Comparison of ENCODE assay signal across 15 cellular contexts in genomic region chr1:24899581-24900485, GRCh38. TPM values are rescaled to one million over a fixed set of nuclear protein-coding genes. Genes with fewer than 3 reads are reported as not detected.
A peak's percentile ranks its signal among the peaks of the same experiment; 100 is the strongest.
DNase-seq lines count a peak whose midpoint lies in the region; ATAC-seq, FAIRE-seq and TF ChIP-seq lines count a peak whose summit lies in the region.
"Had no signal": no experiment of that assay in that cellular context is flagged by ENCODE, and none has a peak within 500 bp of the region (broad histone marks: within the 10 kb centered on the region; RNA-seq: fewer than 3 reads in every experiment).

No MANE protein-coding gene starts in this region.

- H3K27ac Mint-ChIP-seq in stimulated activated naive B cell treated with anti-CD40 and anti-IgM and Interleukin-4, amounts not matched to agents 10 μg/mL and 1 μg/mL and 100 μg/mL, for 72 hours: peak overlapping the region; percentile 89
- H3K27ac Mint-ChIP-seq: neural progenitor cell had no signal

- FAIRE-seq in bronchial epithelial cell (lab: Jason Lieb, UNC): peak; percentile 40

- peaks cover 40 to 68% of the 10 kb centered on the region in 2 donors for H3K36me3 Mint-ChIP-seq in stimulated activated naive B cell treated with anti-CD40 and anti-IgM and Interleukin-4, amounts not matched to agents 10 μg/mL and 1 μg/mL and 100 μg/mL, for 72 hours
- H3K36me3 Mint-ChIP-seq: neural progenitor cell had no signal

- peak; percentile 37 for DNase-seq in activated T-cell treated with anti-CD3 and anti-CD28 coated beads, Interleukin-2, amount 50 U/mL, for 1 hour
- DNase-seq in activated T-cell treated with anti-CD3 and anti-CD28 coated beads for 4 hours (no peak), bronchial epithelial cell (ENCODE audit: low read depth) (no peak), dedifferentiated amniotic fluid mesenchymal stem cell (ENCODE audit: extremely low spot score) (no peak)
- DNase-seq in stimulated activated naive B cell treated with anti-CD40 and anti-IgM and Interleukin-4, amounts not matched to agents 10 μg/mL and 1 μg/mL and 100 μg/mL, for 72 hours: no peak
- DNase-seq: activated CD4-positive, CD25-positive, alpha-beta regulatory T cell; NCI-H1048; NCI-H526 had no signal

- H3K27me3 ChIP-seq in bronchial epithelial cell (ENCODE audit: control insufficient read depth, insufficient read depth, low read length): no peaks in the 10 kb centered on the region
- H3K27me3 ChIP-seq: ascending aorta, neural progenitor cell had no signal

- H3K4me1 Mint-ChIP-seq in stimulated activated naive B cell treated with anti-CD40 and anti-IgM and Interleukin-4, amounts not matched to agents 10 μg/mL and 1 μg/mL and 100 μg/mL, for 72 hours: peaks cover 52 to 71% of the 10 kb centered on the region in 2 donors

- no peak overlapping the region for H3K4me3 ChIP-seq in bronchial epithelial cell (ENCODE audit: low read depth, low read length)
- H3K4me3 ChIP-seq: ascending aorta, neural progenitor cell, skin epidermis had no signal

- H3K27ac ChIP-seq in VCaP: 0 out of 2 replicates have a peak overlapping the region, but pooled peaks have one; percentile 15
- H3K27ac ChIP-seq: ascending aorta, neural progenitor cell, skin epidermis had no signal

- peak; percentile 5 to 15 for ATAC-seq in stimulated activated naive B cell treated with anti-CD40 and anti-IgM and Interleukin-4, amounts not matched to agents 10 μg/mL and 1 μg/mL and 100 μg/mL, for 72 hours (replicated peaks)
- ATAC-seq in HG03520 (IDR thresholded peaks at IDR 0.05; ENCODE audit: unreplicated experiment): no peak
- no peak for ATAC-seq in HG03378 (IDR thresholded peaks at IDR 0.05; ENCODE audit: unreplicated experiment)
- ATAC-seq: Right ventricle myocardium inferior had no signal

- H3K4me3 Mint-ChIP-seq in stimulated activated naive B cell treated with anti-CD40 and anti-IgM and Interleukin-4, amounts not matched to agents 10 μg/mL and 1 μg/mL and 100 μg/mL, for 72 hours: peak overlapping the region in 1 of 2 donors; percentile 52
- H3K4me3 Mint-ChIP-seq: neural progenitor cell had no signal

- H3K9me3 Mint-ChIP-seq in stimulated activated naive B cell treated with anti-CD40 and anti-IgM and Interleukin-4, amounts not matched to agents 10 μg/mL and 1 μg/mL and 100 μg/mL, for 72 hours: no peaks in the 10 kb centered on the region
- H3K9me3 Mint-ChIP-seq: neural progenitor cell had no signal

- TF ChIP-seq CTCF in VCaP (conservative IDR thresholded peaks at IDR 0.05) (no peak), bronchial epithelial cell (IDR thresholded peaks at IDR 0.05; ENCODE audit: insufficient read depth, low read length, severe bottlenecking) (no peak)

- no peaks in the 10 kb centered on the region for H3K27me3 Mint-ChIP-seq in stimulated activated naive B cell treated with anti-CD40 and anti-IgM and Interleukin-4, amounts not matched to agents 10 μg/mL and 1 μg/mL and 100 μg/mL, for 72 hours

- H3K36me3 ChIP-seq in bronchial epithelial cell (ENCODE audit: control insufficient read depth, insufficient read depth, low read length): no peaks in the 10 kb centered on the region
- H3K36me3 ChIP-seq: neural progenitor cell had no signal

RNA-seq across cellular contexts. Expression of gene RUNX3, which starts 30.2 kb away (rescaled TPM):
- total RNA-seq in bronchial epithelial cell: 0.13 and 0.26 TPM in 2 replicates

Comparison
In these comparisons a context has a peak if more than half of its experiments do, and no peak if none do; other contexts are left out.
1. ATAC-seq: peak in stimulated activated naive B cell treated with anti-CD40 and anti-IgM and Interleukin-4, amounts not matched to agents 10 μg/mL and 1 μg/mL and 100 μg/mL, for 72 hours (2 of 2); none in HG03520 (single experiment) and HG03378 (single experiment).